In genomic region chr6:33117826-33118277, GRCh38 we compare ENCODE assay signal across 16 cellular contexts. TPM values are rescaled to one million over a fixed set of nuclear protein-coding genes. Genes with fewer than 3 reads are reported as not detected.
A peak's percentile ranks its signal among the peaks of the same experiment; 100 is the strongest.
DNase-seq lines count a peak whose midpoint lies in the region; ATAC-seq and TF ChIP-seq lines count a peak whose summit lies in the region.
"Had no signal": no experiment of that assay in that cellular context is flagged by ENCODE, and none has a peak within 500 bp of the region (broad histone marks: within the 10 kb centered on the region; RNA-seq: fewer than 3 reads in every experiment).

No MANE protein-coding gene starts in this region.

- H3K4me3 ChIP-seq in iPS-18a (ENCODE audit: low read length) = peak overlapping the region; percentile 88
- H3K4me3 ChIP-seq: body of pancreas, colonic mucosa, MG63, suprapubic skin had no signal

- peaks cover 70% of the 10 kb centered on the region for H3K4me1 Mint-ChIP-seq in WTC11
- H3K4me1 Mint-ChIP-seq in stimulated activated naive B cell treated with anti-CD40 and anti-IgM and Interleukin-4, amounts not matched to agents 10 μg/mL and 1 μg/mL and 100 μg/mL, for 72 hours = peaks cover 42 to 58% of the 10 kb centered on the region in 2 donors

- H3K27me3 Mint-ChIP-seq in WTC11 (ENCODE audit: low read depth) = peaks cover 2% of the 10 kb centered on the region; the same call in 1 of the 2 replicates
- H3K27me3 Mint-ChIP-seq in stimulated activated naive B cell treated with anti-CD40 and anti-IgM and Interleukin-4, amounts not matched to agents 10 μg/mL and 1 μg/mL and 100 μg/mL, for 72 hours = peaks cover 0 to 10% of the 10 kb centered on the region in 2 donors

- no peak for TF ChIP-seq CTCF in WTC11 (IDR thresholded peaks at IDR 0.05)

- POLR2A ChIA-PET in WTC11 (lab: Charles Lee) = interaction anchor here (0.6 to 3.2 kb wide), 7 partner anchors 8 to 922 kb away, joined by 3 to 26 read pairs (median 4); partner anchors contain the start of gene HSD17B8

- CTCF ChIA-PET in WTC11 (lab: Charles Lee) = interaction anchor here (0.8 to 5.3 kb wide), 19 partner anchors 7 to 280 kb away, joined by 3 to 43 read pairs (median 5); partner anchors contain the start of genes HSD17B8, RING1 and TAP2

- H3K27ac ChIP-seq in iPS-18a (ENCODE audit: low read length) = peak overlapping the region; percentile 98
- H3K27ac ChIP-seq: 22Rv1, body of pancreas, colonic mucosa, suprapubic skin had no signal

- peak; percentile 38 for ATAC-seq in WTC11
- ATAC-seq in stimulated activated naive B cell treated with anti-CD40 and anti-IgM and Interleukin-4, amounts not matched to agents 10 μg/mL and 1 μg/mL and 100 μg/mL, for 72 hours (replicated peaks) = no peak

- peaks cover 6% of the 10 kb centered on the region for H3K9me3 Mint-ChIP-seq in WTC11
- no peaks in the 10 kb centered on the region for H3K9me3 Mint-ChIP-seq in stimulated activated naive B cell treated with anti-CD40 and anti-IgM and Interleukin-4, amounts not matched to agents 10 μg/mL and 1 μg/mL and 100 μg/mL, for 72 hours

- no peaks in the 10 kb centered on the region for H3K9me3 ChIP-seq in iPS-18a (ENCODE audit: control insufficient read depth, low read depth, low read length)
- H3K9me3 ChIP-seq: body of pancreas, colonic mucosa, MG63, suprapubic skin had no signal

- peak overlapping the region; percentile 98 for H3K4me3 Mint-ChIP-seq in WTC11
- peak overlapping the region; percentile 76 to 77 for H3K4me3 Mint-ChIP-seq in stimulated activated naive B cell treated with anti-CD40 and anti-IgM and Interleukin-4, amounts not matched to agents 10 μg/mL and 1 μg/mL and 100 μg/mL, for 72 hours

- H3K9ac ChIP-seq in iPS-18a (ENCODE audit: low read length) = peak overlapping the region; percentile 98

- H3K36me3 Mint-ChIP-seq in WTC11 = peaks cover 14% of the 10 kb centered on the region
- H3K36me3 Mint-ChIP-seq in stimulated activated naive B cell treated with anti-CD40 and anti-IgM and Interleukin-4, amounts not matched to agents 10 μg/mL and 1 μg/mL and 100 μg/mL, for 72 hours = peaks cover 2 to 22% of the 10 kb centered on the region in 2 donors

- H3K27me3 ChIP-seq in iPS-18a (ENCODE audit: control insufficient read depth, insufficient read depth, low read length) = no peaks in the 10 kb centered on the region

- DNase-seq in DMS53 (lab: John Stamatoyannopoulos, UW) (peak; percentile 19), DMS53 treated with DMSO at 0.1 percent for 48 hours (lab: John Stamatoyannopoulos, UW; ENCODE audit: unreplicated experiment) (no peak), WTC11 (ENCODE audit: low spot score) (no peak), NCI-H2081 treated with DMSO at 0.1 percent for 48 hours (lab: John Stamatoyannopoulos, UW) (no peak), anterior cingulate cortex (lab: John Stamatoyannopoulos, UW) (no peak), ACHN (no peak)
- DNase-seq in stimulated activated naive B cell treated with anti-CD40 and anti-IgM and Interleukin-4, amounts not matched to agents 10 μg/mL and 1 μg/mL and 100 μg/mL, for 72 hours = no peak
- DNase-seq: activated CD4-positive, alpha-beta T cell treated with anti-CD3 and anti-CD28 coated beads, Interleukin-2, amount 50 U/mL, for 1 hour; activated naive CD4-positive, alpha-beta T cell treated with anti-CD3 and anti-CD28 coated beads, Interleukin-2, amount 50 U/mL, for 16 hours; activated T-cell treated with anti-CD3 and anti-CD28 coated beads for 4 hours; colonic mucosa; MG63 had no signal

- in situ Hi-C loops in ACHN (cut with HindIII; ENCODE audit: low pct_ligation_motif_present, low pct_unique_long_range_greater_than_20kb, low sequenced_read_pairs) = no loop called here

- peak overlapping the region; percentile 100 for H3K27ac Mint-ChIP-seq in WTC11
- peak overlapping the region; percentile 89 for H3K27ac Mint-ChIP-seq in stimulated activated naive B cell treated with anti-CD40 and anti-IgM and Interleukin-4, amounts not matched to agents 10 μg/mL and 1 μg/mL and 100 μg/mL, for 72 hours

- H3K36me3 ChIP-seq in iPS-18a (ENCODE audit: control insufficient read depth, low read depth, low read length) = no peaks in the 10 kb centered on the region
- H3K36me3 ChIP-seq: colonic mucosa, MG63, suprapubic skin had no signal

- peaks cover 21% of the 10 kb centered on the region for H3K4me1 ChIP-seq in iPS-18a (ENCODE audit: control insufficient read depth, low read depth, low read length)
- H3K4me1 ChIP-seq: colonic mucosa had no signal

TF ChIP-seq in WTC11, 78 proteins besides CTCF, POLR2A, EP300 and RAD21:
- TF ChIP-seq MAX (CRISPR knock-in tag; IDR thresholded peaks at IDR 0.05) (0 out of 2 replicates have a peak, but pooled peaks have one; percentile 38), ZNF532 (CRISPR knock-in tag; IDR thresholded peaks at IDR 0.05; ENCODE audit: borderline replicate concordance) (0 out of 2 replicates have a peak, but pooled peaks have one; percentile 26), USF1 (CRISPR knock-in tag; IDR thresholded peaks at IDR 0.05) (no peak), ZNF416 (CRISPR knock-in tag; IDR thresholded peaks at IDR 0.05) (0 out of 2 replicates have a peak, but pooled peaks have one; percentile 54), PRRX2 (CRISPR knock-in tag; IDR thresholded peaks at IDR 0.05) (no peak), ETV6 (CRISPR knock-in tag; IDR thresholded peaks at IDR 0.05) (no peak)
- TF ChIP-seq, protein P1, sequence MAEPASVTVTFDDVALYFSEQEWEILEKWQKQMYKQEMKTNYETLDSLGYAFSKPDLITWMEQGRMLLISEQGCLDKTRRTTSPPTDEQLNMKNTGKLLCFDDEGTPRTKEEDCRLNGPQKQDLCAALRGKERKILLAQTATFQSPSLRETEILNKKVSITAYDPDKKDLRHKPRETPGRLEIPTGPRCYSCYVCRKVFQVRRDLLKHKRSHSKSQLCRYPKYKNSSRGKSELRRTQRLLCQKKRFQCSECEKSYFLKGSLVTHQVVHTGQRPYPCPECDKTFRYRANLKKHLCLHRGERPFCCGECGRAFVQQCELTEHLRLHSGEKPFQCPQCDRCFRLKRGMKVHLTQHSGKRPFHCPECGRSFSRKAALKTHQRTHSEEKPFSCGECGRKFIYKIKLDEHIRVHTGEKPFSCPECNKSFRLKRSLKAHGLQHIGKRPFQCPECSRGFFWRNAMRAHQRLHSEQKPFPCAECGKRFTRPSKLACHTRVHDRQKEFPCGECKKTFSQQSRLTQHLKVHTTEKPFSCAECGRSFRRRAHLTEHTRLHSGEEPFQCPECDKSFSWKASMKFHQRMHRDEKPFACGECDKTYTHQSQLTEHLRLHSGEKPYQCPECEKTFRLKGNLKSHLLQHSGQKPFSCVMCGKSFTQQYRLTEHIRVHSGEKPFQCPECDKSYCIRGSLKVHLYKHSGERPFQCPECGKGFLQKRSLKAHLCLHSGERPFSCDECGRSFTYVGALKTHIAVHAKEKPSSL (CRISPR knock-in tag; conservative IDR thresholded peaks at IDR 0.05) = 0 out of 2 replicates have a peak, but pooled peaks have one; percentile 40

RNA-seq across cellular contexts. Expression of gene HLA-DPB1, which starts 42.1 kb away (rescaled TPM):
- 18.0 to 23.9 TPM (median 21.3 TPM) in 3 replicates for total RNA-seq in WTC11 (2021)

RNA-seq across cellular contexts. Expression of gene HLA-DPA1, which starts 44.4 kb away (rescaled TPM):
- 4.4 to 5.4 TPM (median 4.9 TPM) in 3 replicates for total RNA-seq in WTC11 (2021)
